Comparison of ENCODE assay signal across 10 cellular contexts in the genomic region with DNA sequence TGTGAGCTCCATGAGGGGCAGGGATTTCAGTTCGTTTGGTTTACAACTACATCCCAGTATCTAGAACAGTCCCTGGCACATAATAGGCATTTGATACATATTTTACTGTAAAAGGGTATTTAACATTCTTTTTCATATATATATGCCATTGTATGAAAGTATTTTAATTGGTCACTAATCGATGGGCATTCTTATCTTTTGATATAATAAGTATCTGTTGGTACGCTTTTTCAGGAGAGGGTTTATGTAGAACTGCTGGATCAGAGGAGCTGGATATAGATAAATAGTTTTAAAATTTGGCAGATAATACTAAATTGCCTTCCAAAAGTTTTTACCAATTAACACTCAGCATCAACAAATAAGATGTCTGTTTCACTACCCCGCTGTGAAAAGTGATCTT. TPM values are rescaled to one million over a fixed set of nuclear protein-coding genes. Genes with fewer than 3 reads are reported as not detected.
DNase-seq lines count a peak whose midpoint lies in the region; ATAC-seq and TF ChIP-seq lines count a peak whose summit lies in the region.
"Had no signal": no experiment of that assay in that cellular context is flagged by ENCODE, and none has a peak within 500 bp of the region (broad histone marks: within the 10 kb centered on the region; RNA-seq: fewer than 3 reads in every experiment).

No MANE protein-coding gene starts in this region.

- no peak overlapping the region for H3K27ac Mint-ChIP-seq in nephron progenitor cell

- H3K4me1 ChIP-seq in left lung, result peaks cover 17 to 41% of the 10 kb centered on the region in 2 donors
- peaks cover 13% of the 10 kb centered on the region for H3K4me1 ChIP-seq in thymus (ENCODE audit: control insufficient read depth, insufficient read depth, low read length)

- peaks cover 5% of the 10 kb centered on the region for H3K4me1 Mint-ChIP-seq in nephron progenitor cell

- H3K9me3 ChIP-seq in left lung (no peaks in the 10 kb centered on the region), thymus (ENCODE audit: control insufficient read depth) (no peaks in the 10 kb centered on the region)

- H3K36me3 Mint-ChIP-seq in nephron progenitor cell (ENCODE audit: low read depth), result peaks cover 13% of the 10 kb centered on the region

- WGBS in thymus, result 74% methylated on average over 4 of the region's 4 CpGs

- no peak for DNase-seq in HFF-Myc (ENCODE audit: extremely low read depth, low read depth)
- no peak for DNase-seq in astrocyte of the cerebellum (ENCODE audit: low read depth)
- DNase-seq in left lung, result no peak
- DNase-seq in nephron progenitor cell, result no peak
- DNase-seq: effector memory CD8-positive, alpha-beta T cell; NCI-H774 had no signal

- ATAC-seq in left lung (no peak), HG03457 (IDR thresholded peaks at IDR 0.05; ENCODE audit: unreplicated experiment) (no peak), HG03039 (IDR thresholded peaks at IDR 0.05; ENCODE audit: unreplicated experiment) (no peak), HG03378 (IDR thresholded peaks at IDR 0.05; ENCODE audit: unreplicated experiment) (no peak)

- no peak overlapping the region for H3K4me3 Mint-ChIP-seq in nephron progenitor cell
- H3K4me3 Mint-ChIP-seq: effector memory CD8-positive, alpha-beta T cell had no signal

- peak overlapping the region; percentile 73 for H3K4me3 ChIP-seq in HFF-Myc (replicated peaks; ENCODE audit: low read depth, low read length)
- peak overlapping the region; percentile 97 for H3K4me3 ChIP-seq in astrocyte of the cerebellum (ENCODE audit: low read depth, low read length)
- H3K4me3 ChIP-seq in left lung, result peak overlapping the region; percentile 86 to 92
- H3K4me3 ChIP-seq in thymus (ENCODE audit: low read length), result peak overlapping the region; percentile 80

- no peaks in the 10 kb centered on the region for H3K27me3 Mint-ChIP-seq in nephron progenitor cell (ENCODE audit: low read depth, poor library complexity)
- H3K27me3 Mint-ChIP-seq: effector memory CD8-positive, alpha-beta T cell had no signal

- no peaks in the 10 kb centered on the region for H3K36me3 ChIP-seq in left lung
- H3K36me3 ChIP-seq in thymus (ENCODE audit: control insufficient read depth, insufficient read depth), result no peaks in the 10 kb centered on the region

- H3K27me3 ChIP-seq in left lung (no peaks in the 10 kb centered on the region), thymus (ENCODE audit: control insufficient read depth, insufficient read depth) (no peaks in the 10 kb centered on the region)

- intact Hi-C loops in left lung (cut with DNase I), result no loop called here

- in situ Hi-C loops in astrocyte of the cerebellum (cut with HindIII; ENCODE audit: low sequenced_read_pairs), result no loop called here

- H3K27ac ChIP-seq in left lung (peak overlapping the region; percentile 76 to 97), thymus (ENCODE audit: low read depth) (peak overlapping the region; percentile 98)

- no peak for TF ChIP-seq CTCF in HFF-Myc (IDR thresholded peaks at IDR 0.05; ENCODE audit: low read depth, low read length, missing control alignments)
- no peak for TF ChIP-seq CTCF in astrocyte of the cerebellum (IDR thresholded peaks at IDR 0.05; ENCODE audit: low read depth, low read length, missing control alignments)
- no peak for TF ChIP-seq CTCF in left lung (IDR thresholded peaks at IDR 0.05)
- no peak for TF ChIP-seq CTCF in nephron progenitor cell (IDR thresholded peaks at IDR 0.05)

- peaks cover 19% of the 10 kb centered on the region for H3K9me3 Mint-ChIP-seq in nephron progenitor cell
- H3K9me3 Mint-ChIP-seq: effector memory CD8-positive, alpha-beta T cell had no signal

RNA-seq across cellular contexts. Expression of gene RSL24D1, which starts 1.0 kb away (rescaled TPM):
- total RNA-seq in left lung, result 10 to 100 TPM; 43.5 to 55.1 TPM
- polyA plus RNA-seq in thymus, result 131 TPM
